ENCODE assay signal across 21 cellular contexts in genomic region chr6:118876201-118876600, GRCh38. TPM values are rescaled to one million over a fixed set of nuclear protein-coding genes. Genes with fewer than 3 reads are reported as not detected.
A peak's percentile ranks its signal among the peaks of the same experiment; 100 is the strongest.
DNase-seq lines count a peak whose midpoint lies in the region; ATAC-seq and TF ChIP-seq lines count a peak whose summit lies in the region.
"Had no signal": no experiment of that assay in that cellular context is flagged by ENCODE, and none has a peak within 500 bp of the region (broad histone marks: within the 10 kb centered on the region; RNA-seq: fewer than 3 reads in every experiment).

No MANE protein-coding gene starts in this region.

- DNase-seq in EH (ENCODE audit: low read depth) (peak; percentile 55), NCI-H69 (lab: John Stamatoyannopoulos, UW) (peak; percentile 48), brain microvascular endothelial cell (no peak), osteoblast (ENCODE audit: insufficient read length, low spot score, missing footprints) (peak; percentile 36), left lung (no peak), MV-4-11 (lab: John Stamatoyannopoulos, UW) (no peak), activated gamma-delta T cell treated with Interleukin-2 at 50 U/mL for 16 hours (no peak)
- DNase-seq: activated CD8-positive, alpha-beta memory T cell treated with anti-CD3 and anti-CD28 coated beads, Interleukin-2, amount 50 U/mL, for 48 hours; activated effector memory CD4-positive, alpha-beta T cell treated with Interleukin-2 at 50 U/mL for 16 hours; adrenal gland; central memory CD4-positive, alpha-beta T cell; effector CD8-positive, alpha-beta T cell; heart right ventricle; NCI-H446 treated with DMSO at 0.1 percent for 48 hours; stimulated activated CD4-positive, alpha-beta T cell treated with anti-CD3 and anti-CD28 coated beads, Interleukin-1b, Interleukin-23, amount 100 ng/mL, for 48 hours had no signal

- TF ChIP-seq CTCF in brain microvascular endothelial cell (IDR thresholded peaks at IDR 0.05; ENCODE audit: low read depth, low read length, missing control alignments) (no peak), osteoblast (IDR thresholded peaks at IDR 0.05; ENCODE audit: extremely low read depth, low read depth, low read length) (no peak), left lung (IDR thresholded peaks at IDR 0.05) (no peak)

- H4K20me1 ChIP-seq in osteoblast (ENCODE audit: insufficient read depth, low read length) = no peaks in the 10 kb centered on the region

- H3K4me3 ChIP-seq in brain microvascular endothelial cell (ENCODE audit: low read depth, low read length) = no peak overlapping the region
- no peak overlapping the region for H3K4me3 ChIP-seq in osteoblast (ENCODE audit: insufficient read depth, low read length)
- H3K4me3 ChIP-seq in left lung = no peak overlapping the region
- H3K4me3 ChIP-seq: adrenal gland, heart right ventricle, K562, lung had no signal

- H3K27ac ChIP-seq in brain microvascular endothelial cell (peak overlapping the region; percentile 83), osteoblast (ENCODE audit: low read depth, low read length) (peak overlapping the region; percentile 81), left lung (no peak overlapping the region)
- H3K27ac ChIP-seq: heart right ventricle, HL-60 had no signal

- H3K9me3 ChIP-seq in osteoblast (ENCODE audit: low read depth, low read length) = no peaks in the 10 kb centered on the region
- H3K9me3 ChIP-seq in left lung = no peaks in the 10 kb centered on the region
- H3K9me3 ChIP-seq: adrenal gland, heart right ventricle had no signal

- H3K36me3 ChIP-seq in brain microvascular endothelial cell (replicated peaks) (no peaks in the 10 kb centered on the region), osteoblast (ENCODE audit: insufficient read depth, low read length) (no peaks in the 10 kb centered on the region), left lung (no peaks in the 10 kb centered on the region)
- H3K36me3 ChIP-seq: adrenal gland, heart right ventricle had no signal

- H2AFZ ChIP-seq in osteoblast (ENCODE audit: low read length) = peak overlapping the region; percentile 45

- intact Hi-C loops in left lung (cut with DNase I) = no loop called here

- peaks cover 62% of the 10 kb centered on the region for H3K79me2 ChIP-seq in osteoblast (ENCODE audit: insufficient read depth, low read length)

- no peak for ATAC-seq in left lung
- no peak for ATAC-seq in GM21619 (IDR thresholded peaks at IDR 0.05; ENCODE audit: unreplicated experiment)
- ATAC-seq: heart right ventricle, K562, Right ventricle myocardium inferior, sciatic nerve had no signal

- in situ Hi-C loops in brain microvascular endothelial cell (cut with HindIII; ENCODE audit: low pct_ligation_motif_present, low sequenced_read_pairs) = no loop called here

- H3K4me1 ChIP-seq in osteoblast (ENCODE audit: insufficient read depth, low read length) (peaks cover 34% of the 10 kb centered on the region), left lung (peaks cover 0 to 15% of the 10 kb centered on the region in 2 donors)

- H3K27me3 ChIP-seq in brain microvascular endothelial cell (replicated peaks) = no peaks in the 10 kb centered on the region
- no peaks in the 10 kb centered on the region for H3K27me3 ChIP-seq in osteoblast (ENCODE audit: insufficient read depth, low read length)
- no peaks in the 10 kb centered on the region for H3K27me3 ChIP-seq in left lung
- H3K27me3 ChIP-seq: adrenal gland, heart right ventricle had no signal

- peak overlapping the region; percentile 58 for H3K4me2 ChIP-seq in osteoblast (ENCODE audit: insufficient read depth, low read length)

RNA-seq across cellular contexts. Expression of gene ASF1A, which starts 17.8 kb away (rescaled TPM):
- total RNA-seq in osteoblast (15.2 and 16.2 TPM in 2 replicates), left lung (10 to 100 TPM; 22.9 to 27.1 TPM)

RNA-seq across cellular contexts. Expression of gene MCM9, which starts 58.8 kb away (rescaled TPM):
- 15.2 and 17.1 TPM in 2 replicates for total RNA-seq in osteoblast
- 10 to 100 TPM; 16.0 to 20.3 TPM for total RNA-seq in left lung

Comparison
In these comparisons a context has a peak if more than half of its experiments do, and no peak if none do; other contexts are left out.
1. DNase-seq: peak in EH (single experiment), NCI-H69 (single experiment) and osteoblast (single experiment); none in brain microvascular endothelial cell (single experiment), left lung (0 of 2), MV-4-11 (single experiment) and activated gamma-delta T cell treated with Interleukin-2 at 50 U/mL for 16 hours (single experiment).
2. H3K27ac ChIP-seq: peak in brain microvascular endothelial cell (single experiment) and osteoblast (single experiment); none in left lung (0 of 2).